13 cellular contexts compared by ENCODE assay signal in the genomic region with DNA sequence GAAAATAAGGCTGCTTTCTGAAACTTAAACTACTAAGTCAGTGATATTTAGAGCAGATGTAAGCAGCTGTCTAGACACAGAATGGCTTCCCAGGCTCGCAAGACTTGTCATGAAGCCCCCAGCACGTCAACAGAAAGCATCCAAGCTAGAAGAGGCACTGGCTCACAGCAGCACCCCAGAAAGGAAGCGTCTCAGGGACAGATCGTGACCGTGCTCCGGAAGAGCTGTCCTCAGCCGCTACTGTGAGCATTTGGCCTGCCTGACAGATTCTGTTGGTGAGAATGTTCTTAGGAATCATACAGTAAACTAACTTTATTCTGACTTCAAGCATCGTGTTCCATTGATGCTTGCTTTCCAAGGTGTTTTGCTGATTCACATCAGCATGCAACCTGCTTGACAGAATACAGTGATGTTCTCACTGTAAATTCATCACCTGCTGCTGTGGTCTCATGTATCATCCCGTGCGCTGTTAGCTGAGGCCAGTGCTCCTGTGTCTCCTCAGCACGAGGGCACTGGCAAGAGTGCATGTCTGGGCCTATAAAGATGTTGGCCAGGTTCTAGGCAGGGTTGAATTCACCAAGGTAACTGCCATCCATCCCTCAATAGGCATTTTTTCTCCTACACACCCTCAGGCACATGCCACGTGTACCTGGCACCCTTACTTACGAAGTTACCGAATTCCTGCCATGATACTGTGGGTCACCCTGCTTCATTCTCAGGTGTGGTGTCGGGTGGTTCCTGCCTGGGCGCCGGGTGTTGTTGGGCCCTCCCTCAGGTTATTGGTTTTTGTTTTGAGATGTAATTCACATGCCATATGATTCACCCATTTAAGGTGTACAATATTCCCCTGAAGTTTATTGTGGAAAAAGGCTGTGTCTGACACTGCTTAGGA. TPM values are rescaled to one million over a fixed set of nuclear protein-coding genes. Genes with fewer than 3 reads are reported as not detected.
DNase-seq lines count a peak whose midpoint lies in the region; ATAC-seq and TF ChIP-seq lines count a peak whose summit lies in the region.
"Had no signal": no experiment of that assay in that cellular context is flagged by ENCODE, and none has a peak within 500 bp of the region (broad histone marks: within the 10 kb centered on the region; RNA-seq: fewer than 3 reads in every experiment).

No MANE protein-coding gene starts in this region.

- intact Hi-C loops in PC-9 (cut with micrococcal nuclease; ENCODE audit: unreplicated experiment), result no loop called here
- intact Hi-C loops in naive thymus-derived CD4-positive, alpha-beta T cell (cut with micrococcal nuclease), result no loop called here

- H3K27ac Mint-ChIP-seq in naive thymus-derived CD4-positive, alpha-beta T cell, result peak overlapping the region in 5 of 9 donors; percentile 10 to 49 (median 33)
- H3K27ac Mint-ChIP-seq: activated naive CD8-positive, alpha-beta T cell had no signal

- no peaks in the 10 kb centered on the region for H3K9me3 ChIP-seq in PC-9 (ENCODE audit: insufficient read depth, low read depth)
- H3K9me3 ChIP-seq in naive thymus-derived CD4-positive, alpha-beta T cell (ENCODE audit: control insufficient read depth in 2 of 3, low read length in 3 of 3), result no peaks in the 10 kb centered on the region

- H3K36me3 ChIP-seq in PC-9 (ENCODE audit: low read depth), result peaks cover 42% of the 10 kb centered on the region
- peaks cover 0 to 5% (median 0%) of the 10 kb centered on the region in 3 experiments for H3K36me3 ChIP-seq in naive thymus-derived CD4-positive, alpha-beta T cell (ENCODE audit: control insufficient read depth in 2 of 3, insufficient read depth in 3 of 3, low read length in 3 of 3)

- no peaks in the 10 kb centered on the region for H3K27me3 Mint-ChIP-seq in naive thymus-derived CD4-positive, alpha-beta T cell
- H3K27me3 Mint-ChIP-seq: activated naive CD8-positive, alpha-beta T cell; CD4-positive, CD25-positive, alpha-beta regulatory T cell had no signal

- no peak for ATAC-seq in naive thymus-derived CD4-positive, alpha-beta T cell
- ATAC-seq in GM19035 (IDR thresholded peaks at IDR 0.05; ENCODE audit: unreplicated experiment) (no peak), HG02840 (IDR thresholded peaks at IDR 0.05; ENCODE audit: low FRiP score, unreplicated experiment) (no peak)
- ATAC-seq: GM12878 had no signal

- DNase-seq in PC-9 (no peak), coronary artery (ENCODE audit: low spot score) (no peak), SHP77 (lab: John Stamatoyannopoulos, UW) (no peak)
- DNase-seq in naive thymus-derived CD4-positive, alpha-beta T cell, result no peak
- DNase-seq: activated CD8-positive, alpha-beta memory T cell treated with anti-CD3 and anti-CD28 coated beads, Interleukin-2, amount 50 U/mL, for 4 hours; CD4-positive, CD25-positive, alpha-beta regulatory T cell; cerebellar nuclear complex; small intestine had no signal

- TF ChIP-seq CTCF in PC-9 (conservative IDR thresholded peaks at IDR 0.05), result no peak
- TF ChIP-seq CTCF in coronary artery (IDR thresholded peaks at IDR 0.05), result no peak

- no peaks in the 10 kb centered on the region for H3K9me3 Mint-ChIP-seq in naive thymus-derived CD4-positive, alpha-beta T cell
- H3K9me3 Mint-ChIP-seq: CD4-positive, CD25-positive, alpha-beta regulatory T cell had no signal

- CTCF ChIA-PET in PC-9 (lab: Charles Lee), result interaction anchor here (0.6 kb wide), 1 partner anchor 846 kb away, joined by 12 read pairs; no protein-coding TSS in a partner anchor
- CTCF ChIA-PET in naive thymus-derived CD4-positive, alpha-beta T cell (lab: Charles Lee), result interaction anchor here (1.5 kb wide), 1 partner anchor 94 kb away, joined by 3 read pairs; a partner anchor contains a TSS

- H3K4me2 ChIP-seq in PC-9, result no peak overlapping the region

- BruUV-seq in PC-9 (replicated peaks; lab: Mats Ljungman, UMichigan), result no TSS peak

- H3K4me3 Mint-ChIP-seq in naive thymus-derived CD4-positive, alpha-beta T cell, result no peak overlapping the region
- H3K4me3 Mint-ChIP-seq: activated naive CD8-positive, alpha-beta T cell; CD4-positive, CD25-positive, alpha-beta regulatory T cell had no signal

- POLR2A ChIA-PET in PC-9 (lab: Charles Lee; ENCODE audit: unreplicated experiment), result no interaction called here
- POLR2A ChIA-PET in naive thymus-derived CD4-positive, alpha-beta T cell (lab: Charles Lee), result interaction anchor here (0.6 kb wide), 1 partner anchor 379 kb away, joined by 3 read pairs; no protein-coding TSS in a partner anchor

- H3K36me3 Mint-ChIP-seq in naive thymus-derived CD4-positive, alpha-beta T cell, result peaks cover 0 to 4% (median 0%) of the 10 kb centered on the region in 5 donors
- H3K36me3 Mint-ChIP-seq: activated naive CD8-positive, alpha-beta T cell had no signal

- peaks cover 50% of the 10 kb centered on the region for H3K4me1 ChIP-seq in PC-9 (replicated peaks; ENCODE audit: insufficient read depth)
- H3K4me1 ChIP-seq in naive thymus-derived CD4-positive, alpha-beta T cell (ENCODE audit: control insufficient read depth in 2 of 2, insufficient read depth in 2 of 2, low read length in 2 of 2), result no peaks in the 10 kb centered on the region

- H3F3A ChIP-seq in PC-9 (ENCODE audit: insufficient read depth, low read depth), result peaks cover 76% of the 10 kb centered on the region

- H3K4me3 ChIP-seq in PC-9 (no peak overlapping the region), coronary artery (no peak overlapping the region)
- H3K4me3 ChIP-seq in naive thymus-derived CD4-positive, alpha-beta T cell (ENCODE audit: low read length), result no peak overlapping the region
- H3K4me3 ChIP-seq: GM12878 had no signal

- peaks cover 99% of the 10 kb centered on the region for H4K20me1 ChIP-seq in PC-9 (ENCODE audit: insufficient read depth)

- H3K27ac ChIP-seq in PC-9 (0 out of 2 replicates have a peak overlapping the region, but pooled peaks have one; percentile 24), coronary artery (peak overlapping the region; percentile 45 to 76)
- no peak overlapping the region for H3K27ac ChIP-seq in naive thymus-derived CD4-positive, alpha-beta T cell (ENCODE audit: low read depth, low read length)

- H3K79me2 ChIP-seq in PC-9 (ENCODE audit: low read depth), result peaks cover 98% of the 10 kb centered on the region

- no peaks in the 10 kb centered on the region for H3K27me3 ChIP-seq in PC-9 (ENCODE audit: insufficient read depth, low read depth)
- H3K27me3 ChIP-seq in naive thymus-derived CD4-positive, alpha-beta T cell (ENCODE audit: control insufficient read depth in 2 of 2, insufficient read depth in 2 of 2, low read length in 2 of 2), result no peaks in the 10 kb centered on the region

- H3K4me1 Mint-ChIP-seq in naive thymus-derived CD4-positive, alpha-beta T cell, result peaks cover 8 to 24% (median 12%) of the 10 kb centered on the region in 7 donors

- no peak overlapping the region for H2AFZ ChIP-seq in PC-9

- no peaks in the 10 kb centered on the region for H3K9me2 ChIP-seq in PC-9 (ENCODE audit: insufficient read depth)

RNA-seq across cellular contexts. Expression of a gene that starts 15.9 kb away (rescaled TPM):
- 1,019 and 1,161 TPM in 2 replicates for total RNA-seq in PC-9 (2021)
- total RNA-seq in naive thymus-derived CD4-positive, alpha-beta T cell, result 10 to 100 TPM; 35.5 to 56.9 (median 38.7) TPM
- 100 to 1,000 TPM; 120 to 139 TPM for polyA plus RNA-seq in naive thymus-derived CD4-positive, alpha-beta T cell

RNA-seq across cellular contexts. Expression of a gene that starts 23.8 kb away (rescaled TPM):
- 100 and 150 TPM in 2 replicates for total RNA-seq in PC-9 (2021)
- total RNA-seq in naive thymus-derived CD4-positive, alpha-beta T cell, result under 1 TPM in 1 of 5 experiments, not detected in 4; 0.88 TPM
- polyA plus RNA-seq in naive thymus-derived CD4-positive, alpha-beta T cell, result 1 to 10 TPM in 1 of 2 donors, not detected in 1; 1.5 TPM
- total RNA-seq: CD4-positive, CD25-positive, alpha-beta regulatory T cell had no signal
- polyA plus RNA-seq: CD4-positive, CD25-positive, alpha-beta regulatory T cell had no signal

RNA-seq across cellular contexts. Expression of a gene that starts 24.1 kb away (rescaled TPM):
- not detected in 2 replicates for total RNA-seq in PC-9 (2021)
- 10 to 100 TPM in 1 of 5 experiments, 1 to 10 TPM in 1, under 1 TPM in 1, not detected in 2; 0.53 to 61.2 (median 2.1) TPM for total RNA-seq in naive thymus-derived CD4-positive, alpha-beta T cell
- not detected for polyA plus RNA-seq in naive thymus-derived CD4-positive, alpha-beta T cell
- total RNA-seq: Daoy, GM12878 had no signal
- polyA plus RNA-seq: CD4-positive, CD25-positive, alpha-beta regulatory T cell; GM12878 had no signal

RNA-seq across cellular contexts. Expression of a gene that starts 35.5 kb away (rescaled TPM):
- total RNA-seq in PC-9 (2021), result 33.6 and 39.8 TPM in 2 replicates
- total RNA-seq in naive thymus-derived CD4-positive, alpha-beta T cell, result 10 to 100 TPM; 26.1 to 84.7 (median 38.0) TPM
- polyA plus RNA-seq in naive thymus-derived CD4-positive, alpha-beta T cell, result 10 to 100 TPM; 45.1 to 47.1 TPM

RNA-seq across cellular contexts. Expression of a gene that starts 39.4 kb away (rescaled TPM):
- 6.1 and 9.3 TPM in 2 replicates for total RNA-seq in PC-9 (2021)
- total RNA-seq in naive thymus-derived CD4-positive, alpha-beta T cell, result 10 to 100 TPM in 3 of 5 experiments, 1 to 10 TPM in 2; 5.7 to 19.9 (median 10.1) TPM
- polyA plus RNA-seq in naive thymus-derived CD4-positive, alpha-beta T cell, result 1 to 10 TPM; 1.8 to 3.7 TPM

Comparison
In these comparisons a context has a peak if more than half of its experiments do, and no peak if none do; other contexts are left out.
1. RNA of a gene that starts 15.9 kb away (total RNA-seq): 1,019 to 1,161 TPM in PC-9; 35.5 to 56.9 TPM in naive thymus-derived CD4-positive, alpha-beta T cell; every median in the first group is over 10 times any median in the second.
2. RNA of a gene that starts 23.8 kb away (total RNA-seq): 100 to 150 TPM in PC-9; 0.88 TPM in naive thymus-derived CD4-positive, alpha-beta T cell; every median in the first group is over 10 times any median in the second.